11 cellular contexts compared by ENCODE assay signal in genomic region chr18:7755753-7756475, GRCh38.
A peak's percentile ranks its signal among the peaks of the same experiment; 100 is the strongest.
DNase-seq lines count a peak whose midpoint lies in the region; ATAC-seq, FAIRE-seq and TF ChIP-seq lines count a peak whose summit lies in the region.
"Had no signal": no experiment of that assay in that cellular context is flagged by ENCODE, and none has a peak within 500 bp of the region (broad histone marks: within the 10 kb centered on the region; RNA-seq: fewer than 3 reads in every experiment).

No MANE protein-coding gene starts in this region.

- no peak overlapping the region for H2AFZ ChIP-seq in mesenchymal stem cell (ENCODE audit: low read depth, low read length)

- no peak overlapping the region for H3K4ac ChIP-seq in mesenchymal stem cell (ENCODE audit: low read depth in 1 of 2, low read length in 2 of 2)

- CTCF ChIA-PET in A549 (lab: Yijun Ruan, JAX) = no interaction called here

- H2AK5ac ChIP-seq in mesenchymal stem cell (ENCODE audit: low read length, severe bottlenecking) = no peak overlapping the region

- H3K14ac ChIP-seq in mesenchymal stem cell (ENCODE audit: low read length in 2 of 2) = no peak overlapping the region

- no peak overlapping the region for H3K18ac ChIP-seq in mesenchymal stem cell (ENCODE audit: low read depth in 1 of 2, low read length in 2 of 2)

- H3K9me3 ChIP-seq in A549 = no peaks in the 10 kb centered on the region
- H3K9me3 ChIP-seq in mesenchymal stem cell (ENCODE audit: control insufficient read depth, low read length) = no peaks in the 10 kb centered on the region

- peak overlapping the region; percentile 79 for H3K4me2 ChIP-seq in A549
- H3K4me2 ChIP-seq in mesenchymal stem cell (ENCODE audit: low read length, poor library complexity, severe bottlenecking) = no peak overlapping the region

- TF ChIP-seq CTCF in A549 (IDR thresholded peaks at IDR 0.05) (no peak), fibroblast of mammary gland (conservative IDR thresholded peaks at IDR 0.05; ENCODE audit: control insufficient read depth, insufficient read depth, low read depth, low read length) (peak; percentile 45)

- no peak overlapping the region for H2BK15ac ChIP-seq in mesenchymal stem cell (ENCODE audit: low read depth, poor library complexity, severe bottlenecking)

- no peak for FAIRE-seq in A549 (lab: Jason Lieb, UNC)

- H2BK5ac ChIP-seq in mesenchymal stem cell (ENCODE audit: low read depth, low read length, poor library complexity, severe bottlenecking) = no peak overlapping the region

- 82% methylated on average over 4 of the region's 4 CpGs for WGBS in A549 (ENCODE audit: missing lambda C conversion rate)
- 94% methylated on average over 2 of the region's 4 CpGs for WGBS in mesenchymal stem cell

- DNase-seq in A549 (ENCODE audit: low read depth in 1 of 2, low spot score in 1 of 2) (no peak), NCI-H748 (lab: John Stamatoyannopoulos, UW; ENCODE audit: unreplicated experiment) (peak; percentile 14), fibroblast of mammary gland (ENCODE audit: low read depth) (peak; percentile 41), mesenchymal stem cell (peak; percentile 45), GOT3 (lab: John Stamatoyannopoulos, UW) (no peak), NCI-H187 (lab: John Stamatoyannopoulos, UW) (no peak), NCI-H1930 (lab: John Stamatoyannopoulos, UW) (no peak)
- no peak for DNase-seq in activated CD4-positive, CD25-positive, alpha-beta regulatory T cell treated with anti-CD3 and anti-CD28 coated beads, Interleukin-2, amount 50 U/mL, for 72 hours
- DNase-seq: activated naive CD4-positive, alpha-beta T cell treated with anti-CD3 and anti-CD28 coated beads, Interleukin-2, amount 10 ng/mL, durations not matched to agents 7 days and 5 days; NCI-H2029; OCI-M1 had no signal

- H3K27ac ChIP-seq in A549 = peak overlapping the region; percentile 85 to 86
- H3K27ac ChIP-seq in mesenchymal stem cell (ENCODE audit: low read length, poor library complexity, severe bottlenecking) = no peak overlapping the region

- TF ChIP-seq POLR2A in A549 (IDR thresholded peaks at IDR 0.05; ENCODE audit: low read length) = no peak

- no peak overlapping the region for H2BK120ac ChIP-seq in mesenchymal stem cell (ENCODE audit: low read depth, low read length)

- H2BK12ac ChIP-seq in mesenchymal stem cell (ENCODE audit: low read length in 2 of 2) = no peak overlapping the region

- H3K27me3 ChIP-seq in mesenchymal stem cell (ENCODE audit: control insufficient read depth in 1 of 2, insufficient read depth in 1 of 2, low read length in 2 of 2) = no peaks in the 10 kb centered on the region

- POLR2A ChIA-PET in A549 (lab: Yijun Ruan, JAX) = interaction anchor here (0.6 kb wide), 1 partner anchor 278 kb away, joined by 3 read pairs; no protein-coding TSS in a partner anchor

- H3K9ac ChIP-seq in mesenchymal stem cell (ENCODE audit: low read length) = no peak overlapping the region

- no peaks in the 10 kb centered on the region for H3K36me3 ChIP-seq in mesenchymal stem cell (ENCODE audit: control insufficient read depth in 1 of 2, insufficient read depth in 2 of 2, low read depth in 1 of 2, low read length in 2 of 2)

- peaks cover 89% of the 10 kb centered on the region for H3K4me1 ChIP-seq in A549
- H3K4me1 ChIP-seq in mesenchymal stem cell (ENCODE audit: control insufficient read depth, insufficient read depth, low read depth, low read length) = peaks cover 11% of the 10 kb centered on the region

- H3K4me3 ChIP-seq in A549 (no peak overlapping the region; the same call in 2 of the 3 replicates), fibroblast of mammary gland (ENCODE audit: control insufficient read depth, low read depth, low read length) (no peak overlapping the region), mesenchymal stem cell (ENCODE audit: insufficient read depth in 1 of 2, low read depth in 1 of 2, low read length in 2 of 2) (no peak overlapping the region)

- no peak overlapping the region for H4K91ac ChIP-seq in mesenchymal stem cell (ENCODE audit: low read length)

- H3K23ac ChIP-seq in mesenchymal stem cell (ENCODE audit: low read length in 2 of 2) = no peak overlapping the region

- TF ChIP-seq RAD21 in A549 (conservative IDR thresholded peaks at IDR 0.05 in 1 of 2, IDR thresholded peaks at IDR 0.05 in 1 of 2) = no peak; a peak in 1 of 5 replicates

- peaks cover 11% of the 10 kb centered on the region for H3K79me1 ChIP-seq in mesenchymal stem cell (replicated peaks; ENCODE audit: low read length, poor library complexity, severe bottlenecking)

- TF ChIP-seq EP300 in A549 (IDR thresholded peaks at IDR 0.05) = no peak

- no peak overlapping the region for H4K8ac ChIP-seq in mesenchymal stem cell (ENCODE audit: low read length)

- peak in 1 of 2 experiments; percentile 41; a peak in 1 of 6 replicates for ATAC-seq in A549

TF ChIP-seq in A549, 52 proteins besides CTCF, POLR2A, EP300 and RAD21:
- TF ChIP-seq CEBPB (IDR thresholded peaks at IDR 0.05) = peak; percentile 34 to 73; a peak in 2 of 4 replicates
- no peak for TF ChIP-seq RCOR1 (IDR thresholded peaks at IDR 0.05; ENCODE audit: low read depth, low read length)

Comparison
In these comparisons a context has a peak if more than half of its experiments do, and no peak if none do; other contexts are left out.
1. DNase-seq: peak in NCI-H748 (single experiment), fibroblast of mammary gland (single experiment) and mesenchymal stem cell (single experiment); none in A549 (0 of 2), GOT3 (single experiment), NCI-H187 (0 of 2), NCI-H1930 (0 of 2) and activated CD4-positive, CD25-positive, alpha-beta regulatory T cell treated with anti-CD3 and anti-CD28 coated beads, Interleukin-2, amount 50 U/mL, for 72 hours (single experiment).